In the genomic region with DNA sequence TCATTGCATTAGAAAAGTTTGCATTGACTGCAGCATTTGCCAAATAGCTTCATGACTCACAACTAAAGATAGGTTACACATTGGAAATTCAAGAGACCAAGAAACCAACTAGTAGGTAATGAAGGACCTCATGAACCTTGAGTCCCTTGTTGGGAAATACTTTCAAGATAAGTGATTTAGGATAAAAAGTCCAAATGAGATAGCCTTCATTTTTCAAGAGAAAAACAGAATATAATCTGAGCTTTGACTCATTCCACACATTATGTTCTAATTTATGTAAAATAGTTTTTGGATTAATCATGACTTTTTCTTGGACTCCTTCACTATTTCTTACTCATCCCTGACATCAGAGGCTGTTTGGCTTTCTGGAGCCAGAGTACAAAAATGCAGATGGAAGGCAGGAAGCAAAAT, we compare ENCODE assay signal across 14 cellular contexts. TPM values are rescaled to one million over a fixed set of nuclear protein-coding genes. Genes with fewer than 3 reads are reported as not detected.
DNase-seq lines count a peak whose midpoint lies in the region; ATAC-seq, FAIRE-seq and TF ChIP-seq lines count a peak whose summit lies in the region.
"Had no signal": no experiment of that assay in that cellular context is flagged by ENCODE, and none has a peak within 500 bp of the region (broad histone marks: within the 10 kb centered on the region; RNA-seq: fewer than 3 reads in every experiment).

No MANE protein-coding gene starts in this region.

- ATAC-seq in omental fat pad (ENCODE audit: low FRiP score): peak; percentile 92
- ATAC-seq in HG03521 (IDR thresholded peaks at IDR 0.05; ENCODE audit: unreplicated experiment): no peak
- ATAC-seq: gastrocnemius medialis had no signal

- FAIRE-seq in RCC 7860 (lab: Jason Lieb, UNC): peak; percentile 96
- FAIRE-seq: D721Med had no signal

- peak overlapping the region; percentile 43 for H3K27ac ChIP-seq in epithelial cell of prostate
- H3K27ac ChIP-seq: cardiac muscle cell, gastrocnemius medialis had no signal

- TF ChIP-seq CTCF in omental fat pad (IDR thresholded peaks at IDR 0.05): no peak

- DNase-seq in EH (ENCODE audit: low read depth): peak; percentile 91
- peak; percentile 84 for DNase-seq in RCC 7860 (ENCODE audit: low spot score)
- DNase-seq in epithelial cell of prostate (ENCODE audit: low read depth, low spot score): no peak
- DNase-seq in omental fat pad (ENCODE audit: low spot score): no peak
- no peak for DNase-seq in T-helper 9 cell
- no peak for DNase-seq in activated T-cell treated with anti-CD3 and anti-CD28 coated beads, Interleukin-2, amount 50 U/mL, for 48 hours
- no peak for DNase-seq in NCI-H2029 treated with DMSO at 0.1 percent for 48 hours (lab: John Stamatoyannopoulos, UW)
- DNase-seq: gastrocnemius medialis, NCI-H2029 had no signal

RNA-seq across cellular contexts. Expression of a gene that starts 13.1 kb away (rescaled TPM):
- not detected for total RNA-seq in omental fat pad
- total RNA-seq: cardiac muscle cell, lower leg skin, OCI-LY7 had no signal

RNA-seq across cellular contexts. Expression of a gene that starts 54.9 kb away (rescaled TPM):
- total RNA-seq in omental fat pad: not detected
- total RNA-seq: cardiac muscle cell, gastrocnemius medialis, OCI-LY7 had no signal

Comparison
In these comparisons a context has a peak if more than half of its experiments do, and no peak if none do; other contexts are left out.
1. DNase-seq: peak in EH (single experiment) and RCC 7860 (single experiment); none in epithelial cell of prostate (single experiment), omental fat pad (single experiment), T-helper 9 cell (single experiment), activated T-cell treated with anti-CD3 and anti-CD28 coated beads, Interleukin-2, amount 50 U/mL, for 48 hours (0 of 2) and NCI-H2029 treated with DMSO at 0.1 percent for 48 hours (single experiment).